1 cellular context compared by ENCODE assay signal in genomic region chr4:183397741-183398297, GRCh38.
TF ChIP-seq lines count a peak whose summit lies in the region.

No MANE protein-coding gene starts in this region.

TF ChIP-seq in A549, 52 proteins besides CTCF, POLR2A, EP300 and RAD21 (continued from another document):
- no peak for TF ChIP-seq HMGXB4 (CRISPR knock-in tag; IDR thresholded peaks at IDR 0.05; ENCODE audit: borderline replicate concordance)
- no peak for TF ChIP-seq RARB (CRISPR knock-in tag; IDR thresholded peaks at IDR 0.05)
